Comparison of ENCODE assay signal across 6 cellular contexts in genomic region chr4:144733566-144733965, GRCh38.
"Had no signal": no experiment of that assay in that cellular context is flagged by ENCODE, and none has a peak within 500 bp of the region (broad histone marks: within the 10 kb centered on the region; RNA-seq: fewer than 3 reads in every experiment).

No MANE protein-coding gene starts in this region.

- H3K27ac ChIP-seq: HL-60 had no signal

- H3K27ac Mint-ChIP-seq: GM23338 had no signal

- H3K4me3 ChIP-seq: GM23338, K562 had no signal

- H3K4me3 Mint-ChIP-seq: GM23338, H9 had no signal

- DNase-seq: H9, HCEC 1CT, IMR-90 had no signal

- H3K9me3 Mint-ChIP-seq: GM23338, H9 had no signal

- H3K4me2 ChIP-seq: GM23338 had no signal

- ATAC-seq: GM23338, K562 had no signal

- H2AFZ ChIP-seq: GM23338 had no signal
